Comparison of ENCODE assay signal across 36 cellular contexts in genomic region chr1:46774297-46774696, GRCh38. TPM values are rescaled to one million over a fixed set of nuclear protein-coding genes. Genes with fewer than 3 reads are reported as not detected.
"Had no signal": no experiment of that assay in that cellular context is flagged by ENCODE, and none has a peak within 500 bp of the region (broad histone marks: within the 10 kb centered on the region; RNA-seq: fewer than 3 reads in every experiment).

No MANE protein-coding gene starts in this region.

- H3K4me1 ChIP-seq: adrenal gland, ascending aorta, body of pancreas, breast epithelium had no signal

- H3K4me3 ChIP-seq: adrenal gland, ascending aorta, body of pancreas, breast epithelium, cardiac muscle cell had no signal

- H3K36me3 ChIP-seq: adrenal gland, ascending aorta, brain microvascular endothelial cell, breast epithelium, cardiac muscle cell had no signal

- H3K27me3 ChIP-seq: adrenal gland, ascending aorta, body of pancreas, brain microvascular endothelial cell, breast epithelium, cardiac muscle cell had no signal

- DNase-seq: activated effector memory CD4-positive, alpha-beta T cell treated with anti-CD3 and anti-CD28 coated beads, Interleukin-2, amount 50 U/mL, for 16 hours; activated effector memory CD4-positive, alpha-beta T cell treated with Interleukin-2 at 50 U/mL for 16 hours; activated gamma-delta T cell; activated gamma-delta T cell treated with Interleukin-2 at 50 U/mL for 16 hours; activated naive CD4-positive, alpha-beta T cell; activated naive CD4-positive, alpha-beta T cell treated with anti-CD3 and anti-CD28 coated beads for 36 hours; activated naive CD4-positive, alpha-beta T cell treated with anti-CD3 and anti-CD28 coated beads, Interleukin-2, amount 10 ng/mL, durations not matched to agents 7 days and 5 days; activated naive CD4-positive, alpha-beta T cell treated with anti-CD3 and anti-CD28 coated beads, Interleukin-2, amount 50 U/mL, for 16 hours; activated naive CD4-positive, alpha-beta T cell treated with Interleukin-2 at 50 U/mL for 16 hours; activated naive CD8-positive, alpha-beta T cell treated with anti-CD3 and anti-CD28 coated beads for 36 hours; activated naive CD8-positive, alpha-beta T cell treated with anti-CD3 and anti-CD28 coated beads, Interleukin-2, amount 10 ng/mL, durations not matched to agents 7 days and 5 days; activated naive CD8-positive, alpha-beta T cell treated with anti-CD3 and anti-CD28 coated beads, Interleukin-2, amount 50 U/mL, for 24 hours; activated T-cell treated with anti-CD3 and anti-CD28 coated beads, Interleukin-2, amount 50 U/mL, for 24 hours; activated T-cell treated with anti-CD3 and anti-CD28 coated beads, Interleukin-2, amount 50 U/mL, for 4 hours; activated T-cell treated with anti-CD3 and anti-CD28 coated beads, Interleukin-2, amount 50 U/mL, for 48 hours; activated T-cell treated with anti-CD3 and anti-CD28 coated beads, Interleukin-2, amount 50 U/mL, for 72 hours; adrenal gland; amniotic stem cell; amygdala; anterior cingulate cortex; aorta; body of pancreas; brain microvascular endothelial cell; caudate nucleus; central memory CD4-positive, alpha-beta T cell; cerebellar nuclear complex had no signal

- H3K27ac ChIP-seq: adrenal gland, ascending aorta, body of pancreas, brain microvascular endothelial cell, breast epithelium, cardiac muscle cell had no signal

RNA-seq across cellular contexts. Expression of gene CYP4B1, which starts 24.5 kb away (rescaled TPM):
- total RNA-seq: activated naive CD4-positive, alpha-beta T cell treated with anti-CD3 and anti-CD28 coated beads for 36 hours; activated naive CD4-positive, alpha-beta T cell treated with anti-CD3 and anti-CD28 coated beads, Interleukin-2, amount 50 U/mL, for 72 hours; activated naive CD8-positive, alpha-beta T cell treated with anti-CD3 and anti-CD28 coated beads for 36 hours; activated naive CD8-positive, alpha-beta T cell treated with anti-CD3 and anti-CD28 coated beads, Interleukin-2, amount 10 ng/mL, durations not matched to agents 7 days and 5 days; activated T-cell treated with anti-CD3 and anti-CD28 coated beads, Interleukin-2, amount 50 U/mL, for 72 hours; activated T-helper 1 cell treated with anti-CD3 and anti-CD28 coated beads, Interleukin-12 subunit alpha, Interleukin-12 subunit beta, Interleukin-2, Interleukin-4 antibody, amounts not matched to agents 30 ng/mL and 10 ng/mL and 1 ng/mL, durations not matched to agents 14 hours and 24 hours and 36 hours; activated T-helper 2 cell treated with anti-CD3 and anti-CD28 coated beads, Interferon-gamma antibody, Interleukin-2, Interleukin-4, amounts not matched to agents 10 μg/mL and 5 μg/mL and 100 μg/mL, durations not matched to agents 14 hours and 24 hours and 36 hours; astrocyte; bronchial epithelial cell; cardiac muscle cell; cardiac septum; chondrocyte had no signal
- polyA plus RNA-seq: cardiac muscle cell had no signal
